Comparison of ENCODE assay signal across 24 cellular contexts in genomic region chr17:56570199-56570598, GRCh38. TPM values are rescaled to one million over a fixed set of nuclear protein-coding genes. Genes with fewer than 3 reads are reported as not detected.
"Had no signal": no experiment of that assay in that cellular context is flagged by ENCODE, and none has a peak within 500 bp of the region (broad histone marks: within the 10 kb centered on the region; RNA-seq: fewer than 3 reads in every experiment).

No MANE protein-coding gene starts in this region.

- H3K36me3 Mint-ChIP-seq: activated CD8-positive, alpha-beta memory T cell treated with anti-CD3 and anti-CD28 coated beads, Interleukin-2, amount 10 ng/mL, durations not matched to agents 7 days and 5 days; activated naive CD8-positive, alpha-beta T cell treated with anti-CD3 and anti-CD28 coated beads for 36 hours had no signal

- H3K9me3 Mint-ChIP-seq: activated naive CD4-positive, alpha-beta T cell treated with anti-CD3 and anti-CD28 coated beads for 36 hours; activated naive CD8-positive, alpha-beta T cell treated with anti-CD3 and anti-CD28 coated beads for 36 hours; activated T-cell treated with anti-CD3 and anti-CD28 coated beads, Interleukin-2, amount 50 U/mL, for 4 hours; T-helper 2 cell treated with Interferon-gamma antibody and Interleukin-4, amounts not matched to agents 5 μg/mL and 100 μg/mL, for 36 hours had no signal

- DNase-seq: activated CD4-positive, alpha-beta T cell treated with anti-CD3 and anti-CD28 coated beads for 4 hours; activated CD8-positive, alpha-beta memory T cell treated with anti-CD3 and anti-CD28 coated beads, Interleukin-2, amount 10 ng/mL, durations not matched to agents 7 days and 5 days; activated CD8-positive, alpha-beta T cell treated with anti-CD3 and anti-CD28 coated beads, Interleukin-2, amount 10 ng/mL, durations not matched to agents 7 days and 5 days; activated gamma-delta T cell; activated naive CD4-positive, alpha-beta T cell treated with anti-CD3 and anti-CD28 coated beads for 36 hours; activated naive CD8-positive, alpha-beta T cell treated with anti-CD3 and anti-CD28 coated beads for 36 hours; activated T-cell treated with anti-CD3 and anti-CD28 coated beads, Interleukin-2, amount 50 U/mL, for 4 hours; brain microvascular endothelial cell; MM.1S; NCI-H1105; NCI-H1436 treated with DMSO at 0.1 percent for 48 hours; NCI-H187; NCI-H2081; NCI-H446; NCI-H524; Right ventricle myocardium superior; SW 1271 had no signal

- ATAC-seq: activated CD4-positive, CD25-positive, alpha-beta regulatory T cell treated with anti-CD3 and anti-CD28 coated beads, Interleukin-2, amount 50 U/mL, for 24 hours; activated CD8-positive, alpha-beta memory T cell treated with anti-CD3 and anti-CD28 coated beads, Interleukin-2, amount 10 ng/mL, durations not matched to agents 7 days and 5 days; activated CD8-positive, alpha-beta T cell treated with anti-CD3 and anti-CD28 coated beads, Interleukin-2, amount 10 ng/mL, durations not matched to agents 7 days and 5 days; activated T-cell treated with anti-CD3 and anti-CD28 coated beads, Interleukin-2, amount 50 U/mL, for 4 hours; Panc1; SK-N-SH treated with all-trans-retinoic acid at 6 μM for 48 hours had no signal

- H3K4me3 Mint-ChIP-seq: activated CD8-positive, alpha-beta memory T cell treated with anti-CD3 and anti-CD28 coated beads, Interleukin-2, amount 10 ng/mL, durations not matched to agents 7 days and 5 days; activated CD8-positive, alpha-beta T cell treated with anti-CD3 and anti-CD28 coated beads, Interleukin-2, amount 10 ng/mL, durations not matched to agents 7 days and 5 days; activated naive CD4-positive, alpha-beta T cell treated with anti-CD3 and anti-CD28 coated beads for 36 hours; activated naive CD8-positive, alpha-beta T cell treated with anti-CD3 and anti-CD28 coated beads for 36 hours; activated T-cell treated with anti-CD3 and anti-CD28 coated beads, Interleukin-2, amount 50 U/mL, for 4 hours; T-helper 2 cell treated with Interferon-gamma antibody and Interleukin-4, amounts not matched to agents 5 μg/mL and 100 μg/mL, for 36 hours had no signal

- H3K4me1 Mint-ChIP-seq: activated CD8-positive, alpha-beta memory T cell treated with anti-CD3 and anti-CD28 coated beads, Interleukin-2, amount 10 ng/mL, durations not matched to agents 7 days and 5 days; activated naive CD8-positive, alpha-beta T cell treated with anti-CD3 and anti-CD28 coated beads for 36 hours had no signal

- H3K27ac Mint-ChIP-seq: activated CD8-positive, alpha-beta memory T cell treated with anti-CD3 and anti-CD28 coated beads, Interleukin-2, amount 10 ng/mL, durations not matched to agents 7 days and 5 days; activated CD8-positive, alpha-beta T cell treated with anti-CD3 and anti-CD28 coated beads, Interleukin-2, amount 10 ng/mL, durations not matched to agents 7 days and 5 days; activated naive CD4-positive, alpha-beta T cell treated with anti-CD3 and anti-CD28 coated beads for 36 hours; activated naive CD8-positive, alpha-beta T cell treated with anti-CD3 and anti-CD28 coated beads for 36 hours; T-helper 2 cell treated with Interferon-gamma antibody and Interleukin-4, amounts not matched to agents 5 μg/mL and 100 μg/mL, for 36 hours had no signal

- H3K4me3 ChIP-seq: cardiac muscle cell, SJSA1 had no signal

RNA-seq across cellular contexts. Expression of gene NOG, which starts 23.3 kb away (rescaled TPM):
- total RNA-seq: activated CD8-positive, alpha-beta memory T cell treated with anti-CD3 and anti-CD28 coated beads, Interleukin-2, amount 10 ng/mL, durations not matched to agents 7 days and 5 days; T-helper 1 cell treated with Interleukin-12 subunit alpha and Interleukin-12 subunit beta and Interleukin-4 antibody, amounts not matched to agents 30 ng/mL and 1 ng/mL, for 36 hours had no signal
